19 cellular contexts compared by ENCODE assay signal in genomic region chr3:179565496-179565895, GRCh38. TPM values are rescaled to one million over a fixed set of nuclear protein-coding genes. Genes with fewer than 3 reads are reported as not detected.
DNase-seq lines count a peak whose midpoint lies in the region; ATAC-seq, FAIRE-seq and TF ChIP-seq lines count a peak whose summit lies in the region.
"Had no signal": no experiment of that assay in that cellular context is flagged by ENCODE, and none has a peak within 500 bp of the region (broad histone marks: within the 10 kb centered on the region; RNA-seq: fewer than 3 reads in every experiment).

No MANE protein-coding gene starts in this region.

- H3K36me3 Mint-ChIP-seq in activated T-cell treated with anti-CD3 and anti-CD28 coated beads, Interleukin-2, amount 50 U/mL, for 4 hours (ENCODE audit: insufficient read depth), result peaks cover 7% of the 10 kb centered on the region

- 37% methylated on average over 3 of the region's 3 CpGs for WGBS in GM12878 (ENCODE audit: insufficient coverage, insufficient replicate concordance, low lambda C conversion rate, missing lambda C conversion rate)

- no peak for TF ChIP-seq RAD21 in GM12878 (IDR thresholded peaks at IDR 0.05; ENCODE audit: insufficient read depth, low read depth, low read length)

- peak overlapping the region; percentile 89 for H3K4me2 ChIP-seq in OCI-LY7 (ENCODE audit: low read length)
- H3K4me2 ChIP-seq in GM12878 (ENCODE audit: control insufficient read depth, insufficient read depth), result peak overlapping the region; percentile 57; the same call in 1 of the 2 replicates
- H3K4me2 ChIP-seq: smooth muscle cell had no signal

- peaks cover 34% of the 10 kb centered on the region for H3K4me1 ChIP-seq in OCI-LY7 (ENCODE audit: insufficient read depth, low read length, poor library complexity, severe bottlenecking)
- no peaks in the 10 kb centered on the region for H3K4me1 ChIP-seq in GM12878 (ENCODE audit: control insufficient read depth, insufficient read depth, low read length)

- intact Hi-C loops in OCI-LY7 (cut with micrococcal nuclease; ENCODE audit: unreplicated experiment), result no loop called here
- intact Hi-C loops in GM12878 (cut with micrococcal nuclease; ENCODE audit: unreplicated experiment), result no loop called here

- SMC1A ChIA-PET in GM12878 (lab: Charles Lee; ENCODE audit: uncharacterized antibody, unreplicated experiment), result interaction anchor here (0.6 to 1.7 kb wide), 3 partner anchors 30 to 215 kb away, joined by 3 to 4 read pairs (median 3); no protein-coding TSS in a partner anchor

- no peak for DNase-seq in activated T-cell treated with anti-CD3 and anti-CD28 coated beads, Interleukin-2, amount 50 U/mL, for 4 hours
- no peak for DNase-seq in activated T-cell treated with anti-CD3 and anti-CD28 coated beads, Interleukin-2, amount 50 U/mL, for 48 hours
- peak; percentile 52 for DNase-seq in OCI-LY7 (ENCODE audit: low spot score)
- DNase-seq in GM12878 (ENCODE audit: low read depth, low spot score), result peak; percentile 28
- DNase-seq in NK-92 (lab: John Stamatoyannopoulos, UW; ENCODE audit: unreplicated experiment), result no peak
- DNase-seq in RKO (ENCODE audit: low spot score), result no peak
- DNase-seq in NOMO-1 treated with DMSO at 0.1 percent for 48 hours (lab: John Stamatoyannopoulos, UW; ENCODE audit: unreplicated experiment), result no peak
- DNase-seq: amygdala; CD8-positive, alpha-beta T cell; foreskin melanocyte; left ventricle myocardium inferior; NCI-H1694 treated with DMSO at 0.1 percent for 48 hours; NCI-H446; OCI-M1; uterus had no signal

- no TSS peak for BruUV-seq in OCI-LY7 (replicated peaks; lab: Mats Ljungman, UMichigan)
- BruUV-seq in GM12878 (replicated peaks; lab: Mats Ljungman, UMichigan), result no TSS peak

- peaks cover 25% of the 10 kb centered on the region for H3K36me3 ChIP-seq in OCI-LY7 (ENCODE audit: insufficient read depth, low read length)
- H3K36me3 ChIP-seq in GM12878 (ENCODE audit: control insufficient read depth in 2 of 2, insufficient read depth in 2 of 2, low read length in 1 of 2), result peaks cover 0 to 14% of the 10 kb centered on the region in 2 experiments; a peak in 2 of 4 replicates
- H3K36me3 ChIP-seq: uterus had no signal

- peak overlapping the region; percentile 19 for H3K4me3 Mint-ChIP-seq in activated T-cell treated with anti-CD3 and anti-CD28 coated beads, Interleukin-2, amount 50 U/mL, for 4 hours
- H3K4me3 Mint-ChIP-seq: CD8-positive, alpha-beta T cell had no signal

- POLR2A ChIA-PET in OCI-LY7 (lab: Charles Lee), result interaction anchor here (0.6 to 2.3 kb wide), 10 partner anchors 16 to 416 kb away, joined by 3 to 10 read pairs (median 4); partner anchors contain the start of genes MRPL47 and NDUFB5
- POLR2A ChIA-PET in GM12878 (lab: Charles Lee), result interaction anchor here (1.0 to 1.3 kb wide), 2 partner anchors 39 to 214 kb away, joined by 3 to 5 read pairs; partner anchors contain the start of genes MRPL47 and NDUFB5

- CTCF ChIA-PET in OCI-LY7 (lab: Charles Lee; ENCODE audit: unreplicated experiment) (interaction anchor here (0.6 to 1.3 kb wide), 2 partner anchors 18 to 104 kb away, joined by 3 to 4 read pairs; no protein-coding TSS in a partner anchor), GM12878 (lab: Yijun Ruan, JAX) (interaction anchor here (0.6 to 1.5 kb wide), 5 partner anchors 31 to 243 kb away, joined by 3 read pairs; no protein-coding TSS in a partner anchor)

- no peaks in the 10 kb centered on the region; a peak in 1 of 4 replicates for H3K27me3 ChIP-seq in GM12878 (replicated peaks in 1 of 2; ENCODE audit: control insufficient read depth in 2 of 2, insufficient read depth in 2 of 2, low read length in 1 of 2)
- H3K27me3 ChIP-seq: uterus had no signal

- H3K79me2 ChIP-seq in OCI-LY7 (ENCODE audit: insufficient read depth, low read depth, low read length), result peaks cover 66% of the 10 kb centered on the region
- H3K79me2 ChIP-seq in GM12878 (ENCODE audit: control insufficient read depth, insufficient read depth, low read length), result peaks cover 49% of the 10 kb centered on the region

- TF ChIP-seq CTCF in OCI-LY7 (conservative IDR thresholded peaks at IDR 0.05; ENCODE audit: low read length) (no peak), GM12878 (IDR thresholded peaks at IDR 0.05 in 2 of 3, conservative IDR thresholded peaks at IDR 0.05 in 1 of 3; ENCODE audit: control insufficient read depth in 2 of 3, extremely low read depth in 1 of 3, insufficient read depth in 1 of 3, low read depth in 3 of 3, low read length in 3 of 3) (no peak)

- peaks cover 29% of the 10 kb centered on the region; the same call in 1 of the 2 replicates for H4K20me1 ChIP-seq in OCI-LY7 (ENCODE audit: insufficient read depth, low read length)
- no peaks in the 10 kb centered on the region for H4K20me1 ChIP-seq in GM12878 (ENCODE audit: control insufficient read depth, insufficient read depth)

- peaks cover 2% of the 10 kb centered on the region for H3K27me3 Mint-ChIP-seq in activated T-cell treated with anti-CD3 and anti-CD28 coated beads, Interleukin-2, amount 50 U/mL, for 4 hours (ENCODE audit: low read depth)

- in situ Hi-C loops in GM12878 (cut with MboI), result loop anchor here (10.0 to 25.0 kb wide), 2 partner anchors 551 to 1128 kb away; no protein-coding TSS in a partner anchor

- peaks cover 33% of the 10 kb centered on the region for H3K4me1 Mint-ChIP-seq in activated T-cell treated with anti-CD3 and anti-CD28 coated beads, Interleukin-2, amount 50 U/mL, for 4 hours (ENCODE audit: low read depth)

- no peaks in the 10 kb centered on the region for H3K9me3 Mint-ChIP-seq in activated T-cell treated with anti-CD3 and anti-CD28 coated beads, Interleukin-2, amount 50 U/mL, for 4 hours
- H3K9me3 Mint-ChIP-seq: CD8-positive, alpha-beta T cell had no signal

- H3K9me2 ChIP-seq in OCI-LY7 (ENCODE audit: insufficient read depth, low read length), result no peaks in the 10 kb centered on the region

- FAIRE-seq in GM12878 (lab: Jason Lieb, UNC), result no peak
- FAIRE-seq: endothelial cell of umbilical vein had no signal

- peak overlapping the region; percentile 18 for H3K27ac ChIP-seq in OCI-LY7 (ENCODE audit: low read depth, low read length, poor library complexity, severe bottlenecking)
- H3K27ac ChIP-seq in GM12878 (ENCODE audit: control insufficient read depth, insufficient read depth), result peak overlapping the region; percentile 30
- H3K27ac ChIP-seq: left ventricle myocardium inferior, SK-N-MC, uterus had no signal

- H3K9ac ChIP-seq in GM12878 (ENCODE audit: control insufficient read depth, insufficient read depth, low read length), result no peak overlapping the region

- no peak overlapping the region for H2AFZ ChIP-seq in OCI-LY7 (ENCODE audit: low read length)
- H2AFZ ChIP-seq in GM12878 (ENCODE audit: control insufficient read depth, low read depth, low read length), result no peak overlapping the region

- TF ChIP-seq POLR2A in GM12878 (IDR thresholded peaks at IDR 0.05; ENCODE audit: low read depth, low read length), result no peak

- no peaks in the 10 kb centered on the region for H3K9me3 ChIP-seq in OCI-LY7 (ENCODE audit: low read length)
- H3K9me3 ChIP-seq in GM12878 (replicated peaks; ENCODE audit: control insufficient read depth, insufficient read depth, low read length), result no peaks in the 10 kb centered on the region
- H3K9me3 ChIP-seq: left ventricle myocardium inferior, uterus had no signal

- H3K4me3 ChIP-seq in OCI-LY7 (ENCODE audit: low read depth, low read length, poor library complexity, severe bottlenecking), result peak overlapping the region; percentile 33
- H3K4me3 ChIP-seq in GM12878, result no peak overlapping the region; the same call in 1 of the 2 replicates
- H3K4me3 ChIP-seq: left ventricle myocardium inferior, SK-N-MC, smooth muscle cell, uterus had no signal

- no peak for ATAC-seq in activated T-cell treated with anti-CD3 and anti-CD28 coated beads, Interleukin-2, amount 50 U/mL, for 4 hours
- ATAC-seq in GM18909 (IDR thresholded peaks at IDR 0.05; ENCODE audit: poor library complexity, unreplicated experiment) (peak; percentile 15), GM12878 (peak; percentile 14; the same call in 2 of the 3 replicates)
- ATAC-seq: CD8-positive, alpha-beta T cell had no signal

- TF ChIP-seq EP300 in GM12878 (IDR thresholded peaks at IDR 0.05; ENCODE audit: borderline replicate concordance in 1 of 2, control insufficient read depth in 1 of 2, low read depth in 2 of 2, low read length in 2 of 2), result no peak

- RAD21 ChIA-PET in GM12878 (lab: Charles Lee; ENCODE audit: unreplicated experiment), result interaction anchor here (1.0 to 1.8 kb wide), 3 partner anchors 215 to 550 kb away, joined by 3 to 5 read pairs (median 4); partner anchors contain the start of gene MFN1

RNA-seq across cellular contexts. Expression of gene ACTL6A, which starts 2.8 kb away (rescaled TPM):
- total RNA-seq in activated T-cell treated with anti-CD3 and anti-CD28 coated beads, Interleukin-2, amount 50 U/mL, for 4 hours, result 10 to 100 TPM; 86.7 to 96.8 (median 92.3) TPM
- total RNA-seq in OCI-LY7 (2014; rRNA removed; shearing (Covaris generic)), result 92.9 and 127 TPM in 2 replicates
- total RNA-seq in OCI-LY7 (2022) (125 and 126 TPM in 2 replicates), GM12878 (2014; rRNA removed) (73.1 and 90.1 TPM in 2 replicates), GM12878 (2014; rRNA removed; fragmentation: Illumina TruSeq; extraction: Trizol) (74.2 and 77.3 TPM in 2 replicates), GM12878 (2021) (69.3 and 70.2 TPM in 2 replicates)
- 31.3 and 31.4 TPM in 2 replicates for total RNA-seq in GM12878 (2013; cell fraction: nucleolus; rRNA removed)
- 52.6 TPM for polyA plus RNA-seq in GM12878 (2011; ENCODE audit: low read depth)
- polyA plus RNA-seq in GM12878 (2011; rRNA removed) (113 and 154 TPM in 2 replicates), GM12878 (2014; fragmentation: Illumina TruSeq; extraction: Trizol) (109 and 140 TPM in 2 replicates), GM12878 (2014; fragmentation: Nextera tagmentation; extraction: Ambion mirVana) (100 to 1,000 TPM; 102 to 123 TPM), GM12878 (2014; rRNA removed) (86.7 and 89.8 TPM in 2 replicates), GM12878 (2016; fragmentation: Nextera tagmentation; extraction: Ambion mirVana) (100 to 1,000 TPM; 172 to 197 TPM)
- polyA plus RNA-seq in GM12878 (2011; cell fraction: cytosol; rRNA removed), result 58.0 and 70.8 TPM in 2 replicates
- 62.2 and 85.7 TPM in 2 replicates for polyA plus RNA-seq in GM12878 (2011; cell fraction: nucleus; rRNA removed)
- polyA plus RNA-seq in GM12878 (2012), result 40.5 and 48.1 TPM in 2 replicates
- polyA minus RNA-seq in GM12878 (2011; rRNA and poly(A)+ RNA removed), result 39.9 and 54.1 TPM in 2 replicates
- 16.6 and 17.3 TPM in 2 replicates for polyA minus RNA-seq in GM12878 (2011; cell fraction: cytosol; rRNA and poly(A)+ RNA removed)
- 16.9 and 33.5 TPM in 2 replicates for polyA minus RNA-seq in GM12878 (2011; cell fraction: nucleus; rRNA and poly(A)+ RNA removed)

RNA-seq across cellular contexts. Expression of gene MRPL47, which starts 38.9 kb away (rescaled TPM):
- 10 to 100 TPM; 77.2 to 86.9 (median 82.6) TPM for total RNA-seq in activated T-cell treated with anti-CD3 and anti-CD28 coated beads, Interleukin-2, amount 50 U/mL, for 4 hours
- total RNA-seq in OCI-LY7 (2014; rRNA removed; shearing (Covaris generic)), result 25.9 and 50.4 TPM in 2 replicates
- total RNA-seq in OCI-LY7 (2022) (42.5 and 47.2 TPM in 2 replicates), GM12878 (2014; rRNA removed) (36.9 and 40.6 TPM in 2 replicates), GM12878 (2014; rRNA removed; fragmentation: Illumina TruSeq; extraction: Trizol) (66.2 and 68.7 TPM in 2 replicates), GM12878 (2021) (44.7 and 49.8 TPM in 2 replicates)
- 7.4 and 8.6 TPM in 2 replicates for total RNA-seq in GM12878 (2013; cell fraction: nucleolus; rRNA removed)
- 16.0 TPM for polyA plus RNA-seq in GM12878 (2011; ENCODE audit: low read depth)
- polyA plus RNA-seq in GM12878 (2011; rRNA removed) (75.2 and 104 TPM in 2 replicates), GM12878 (2014; fragmentation: Illumina TruSeq; extraction: Trizol) (72.7 and 85.2 TPM in 2 replicates), GM12878 (2014; fragmentation: Nextera tagmentation; extraction: Ambion mirVana) (100 to 1,000 TPM; 215 to 237 TPM), GM12878 (2014; rRNA removed) (43.7 and 51.9 TPM in 2 replicates), GM12878 (2016; fragmentation: Nextera tagmentation; extraction: Ambion mirVana) (100 to 1,000 TPM; 117 to 118 TPM)
- polyA plus RNA-seq in GM12878 (2011; cell fraction: cytosol; rRNA removed), result 25.0 and 25.8 TPM in 2 replicates
- polyA plus RNA-seq in GM12878 (2011; cell fraction: nucleus; rRNA removed), result 20.6 and 22.4 TPM in 2 replicates
- 24.0 and 31.4 TPM in 2 replicates for polyA plus RNA-seq in GM12878 (2012)
- polyA minus RNA-seq in GM12878 (2011; rRNA and poly(A)+ RNA removed), result 10.8 and 23.8 TPM in 2 replicates
- polyA minus RNA-seq in GM12878 (2011; cell fraction: cytosol; rRNA and poly(A)+ RNA removed), result 10.8 and 11.9 TPM in 2 replicates
- polyA minus RNA-seq in GM12878 (2011; cell fraction: nucleus; rRNA and poly(A)+ RNA removed), result 4.6 and 5.6 TPM in 2 replicates

RNA-seq across cellular contexts. Expression of gene NDUFB5, which starts 39.1 kb away (rescaled TPM):
- 10 to 100 TPM; 76.3 to 77.9 (median 77.3) TPM for total RNA-seq in activated T-cell treated with anti-CD3 and anti-CD28 coated beads, Interleukin-2, amount 50 U/mL, for 4 hours
- 81.5 and 84.1 TPM in 2 replicates for total RNA-seq in OCI-LY7 (2014; rRNA removed; shearing (Covaris generic))
- 110 and 112 TPM in 2 replicates for total RNA-seq in OCI-LY7 (2022)
- 41.6 and 43.8 TPM in 2 replicates for total RNA-seq in GM12878 (2013; cell fraction: nucleolus; rRNA removed)
- 121 and 172 TPM in 2 replicates for total RNA-seq in GM12878 (2014; rRNA removed)
- total RNA-seq in GM12878 (2014; rRNA removed; fragmentation: Illumina TruSeq; extraction: Trizol), result 125 and 130 TPM in 2 replicates
- 84.3 and 92.2 TPM in 2 replicates for total RNA-seq in GM12878 (2021)
- 47.8 TPM for polyA plus RNA-seq in GM12878 (2011; ENCODE audit: low read depth)
- 82.0 and 181 TPM in 2 replicates for polyA plus RNA-seq in GM12878 (2011; rRNA removed)
- 20.7 and 24.3 TPM in 2 replicates for polyA plus RNA-seq in GM12878 (2011; cell fraction: cytosol; rRNA removed)
- polyA plus RNA-seq in GM12878 (2011; cell fraction: nucleus; rRNA removed), result 23.1 and 27.0 TPM in 2 replicates
- polyA plus RNA-seq in GM12878 (2012), result 83.8 and 105 TPM in 2 replicates
- 107 and 117 TPM in 2 replicates for polyA plus RNA-seq in GM12878 (2014; fragmentation: Illumina TruSeq; extraction: Trizol)
- 100 to 1,000 TPM; 318 to 320 TPM for polyA plus RNA-seq in GM12878 (2014; fragmentation: Nextera tagmentation; extraction: Ambion mirVana)
- 99.3 and 127 TPM in 2 replicates for polyA plus RNA-seq in GM12878 (2014; rRNA removed)
- polyA plus RNA-seq in GM12878 (2016; fragmentation: Nextera tagmentation; extraction: Ambion mirVana), result 100 to 1,000 TPM; 202 to 240 TPM
- 9.4 and 9.6 TPM in 2 replicates for polyA minus RNA-seq in GM12878 (2011; rRNA and poly(A)+ RNA removed)
- 11.4 and 14.4 TPM in 2 replicates for polyA minus RNA-seq in GM12878 (2011; cell fraction: cytosol; rRNA and poly(A)+ RNA removed)
- 4.4 and 6.9 TPM in 2 replicates for polyA minus RNA-seq in GM12878 (2011; cell fraction: nucleus; rRNA and poly(A)+ RNA removed)

Comparison
In these comparisons a context has a peak if more than half of its experiments do, and no peak if none do; other contexts are left out.
1. ATAC-seq: peak in GM18909 (single experiment) and GM12878 (single experiment); none in activated T-cell treated with anti-CD3 and anti-CD28 coated beads, Interleukin-2, amount 50 U/mL, for 4 hours (0 of 2).
2. DNase-seq: peak in OCI-LY7 (single experiment) and GM12878 (single experiment); none in activated T-cell treated with anti-CD3 and anti-CD28 coated beads, Interleukin-2, amount 50 U/mL, for 4 hours (single experiment), activated T-cell treated with anti-CD3 and anti-CD28 coated beads, Interleukin-2, amount 50 U/mL, for 48 hours (0 of 2), NK-92 (single experiment), RKO (single experiment) and NOMO-1 treated with DMSO at 0.1 percent for 48 hours (single experiment).